ENCODE assay signal across 1 cellular context in genomic region chr9:19087601-19088000, GRCh38.
TF ChIP-seq lines count a peak whose summit lies in the region.

No MANE protein-coding gene starts in this region.

TF ChIP-seq in HEK293, 187 proteins besides CTCF, POLR2A, EP300 and RAD21 (continued from another document):
- TF ChIP-seq PATZ1 (tag by site-specific recombination; IDR thresholded peaks at IDR 0.05) (no peak), MYNN (tag by site-specific recombination; IDR thresholded peaks at IDR 0.05; ENCODE audit: borderline replicate concordance) (no peak)
